ENCODE assay signal across 24 cellular contexts in genomic region chr2:159750873-159751272, GRCh38. TPM values are rescaled to one million over a fixed set of nuclear protein-coding genes. Genes with fewer than 3 reads are reported as not detected.
DNase-seq lines count a peak whose midpoint lies in the region; ATAC-seq and TF ChIP-seq lines count a peak whose summit lies in the region.
"Had no signal": no experiment of that assay in that cellular context is flagged by ENCODE, and none has a peak within 500 bp of the region (broad histone marks: within the 10 kb centered on the region; RNA-seq: fewer than 3 reads in every experiment).

No MANE protein-coding gene starts in this region.

- H3K4me1 Mint-ChIP-seq in T-helper 17 cell = peaks cover 10% of the 10 kb centered on the region
- peaks cover 0 to 33% (median 19%) of the 10 kb centered on the region in 7 donors for H3K4me1 Mint-ChIP-seq in naive thymus-derived CD4-positive, alpha-beta T cell
- H3K4me1 Mint-ChIP-seq in CD8-positive, alpha-beta memory T cell = peaks cover 25 to 35% (median 32%) of the 10 kb centered on the region in 3 donors

- no peak overlapping the region for H3K4me3 Mint-ChIP-seq in T-helper 17 cell
- no peak overlapping the region for H3K4me3 Mint-ChIP-seq in naive thymus-derived CD4-positive, alpha-beta T cell
- no peak overlapping the region for H3K4me3 Mint-ChIP-seq in CD8-positive, alpha-beta memory T cell
- H3K4me3 Mint-ChIP-seq: IgD-negative memory B cell had no signal

- H3K9me3 ChIP-seq in cardiac muscle cell (ENCODE audit: low read depth) = no peaks in the 10 kb centered on the region
- no peaks in the 10 kb centered on the region for H3K9me3 ChIP-seq in right atrium auricular region
- no peaks in the 10 kb centered on the region for H3K9me3 ChIP-seq in T-helper 17 cell (ENCODE audit: control insufficient read depth, low read length, poor library complexity, severe bottlenecking)
- H3K9me3 ChIP-seq in naive thymus-derived CD4-positive, alpha-beta T cell (ENCODE audit: control insufficient read depth in 2 of 3, low read length in 3 of 3) = no peaks in the 10 kb centered on the region
- no peaks in the 10 kb centered on the region for H3K9me3 ChIP-seq in CD8-positive, alpha-beta memory T cell (ENCODE audit: low read length)

- intact Hi-C loops in naive thymus-derived CD4-positive, alpha-beta T cell (cut with micrococcal nuclease) = no loop called here

- peaks cover 4% of the 10 kb centered on the region for H3K36me3 Mint-ChIP-seq in T-helper 17 cell (ENCODE audit: low read depth)
- peaks cover 0 to 44% (median 36%) of the 10 kb centered on the region in 5 donors for H3K36me3 Mint-ChIP-seq in naive thymus-derived CD4-positive, alpha-beta T cell
- H3K36me3 Mint-ChIP-seq in CD8-positive, alpha-beta memory T cell = peaks cover 16 to 58% (median 18%) of the 10 kb centered on the region in 3 donors

- H3K27ac ChIP-seq in cardiac muscle cell (peak overlapping the region; percentile 22), right atrium auricular region (no peak overlapping the region)
- H3K27ac ChIP-seq in naive thymus-derived CD4-positive, alpha-beta T cell (ENCODE audit: low read depth, low read length) = no peak overlapping the region
- no peak overlapping the region for H3K27ac ChIP-seq in CD8-positive, alpha-beta memory T cell (ENCODE audit: low read depth, low read length)
- H3K27ac ChIP-seq: C4-2B, RWPE1 had no signal

- H3K4me3 ChIP-seq in cardiac muscle cell (no peak overlapping the region), right atrium auricular region (no peak overlapping the region)
- no peak overlapping the region for H3K4me3 ChIP-seq in naive thymus-derived CD4-positive, alpha-beta T cell (ENCODE audit: low read length)
- no peak overlapping the region for H3K4me3 ChIP-seq in CD8-positive, alpha-beta memory T cell (ENCODE audit: low read length)

- H3K27me3 ChIP-seq in cardiac muscle cell = no peaks in the 10 kb centered on the region
- H3K27me3 ChIP-seq in right atrium auricular region = no peaks in the 10 kb centered on the region
- H3K27me3 ChIP-seq in naive thymus-derived CD4-positive, alpha-beta T cell (ENCODE audit: control insufficient read depth in 2 of 2, insufficient read depth in 2 of 2, low read length in 2 of 2) = no peaks in the 10 kb centered on the region
- H3K27me3 ChIP-seq in CD8-positive, alpha-beta memory T cell (ENCODE audit: insufficient read depth, low read length, poor library complexity, severe bottlenecking) = no peaks in the 10 kb centered on the region

- POLR2A ChIA-PET in naive thymus-derived CD4-positive, alpha-beta T cell (lab: Charles Lee) = no interaction called here
- POLR2A ChIA-PET in CD8-positive, alpha-beta memory T cell (lab: Charles Lee) = no interaction called here

- H3K27ac Mint-ChIP-seq in T-helper 17 cell = peak overlapping the region; percentile 43
- H3K27ac Mint-ChIP-seq in naive thymus-derived CD4-positive, alpha-beta T cell = peak overlapping the region in 5 of 9 donors; percentile 21 to 74 (median 32)
- H3K27ac Mint-ChIP-seq in CD8-positive, alpha-beta memory T cell = peak overlapping the region in 2 of 8 donors; percentile 9 to 72

- peaks cover 0 to 2% (median 0%) of the 10 kb centered on the region in 11 donors for H3K9me3 Mint-ChIP-seq in naive thymus-derived CD4-positive, alpha-beta T cell
- no peaks in the 10 kb centered on the region for H3K9me3 Mint-ChIP-seq in CD8-positive, alpha-beta memory T cell
- H3K9me3 Mint-ChIP-seq: IgD-negative memory B cell had no signal

- DNase-seq in cardiac muscle cell (ENCODE audit: low read depth in 1 of 2, low spot score in 1 of 2) = no peak
- no peak for DNase-seq in right atrium auricular region (ENCODE audit: low spot score)
- no peak for DNase-seq in T-helper 17 cell
- no peak for DNase-seq in naive thymus-derived CD4-positive, alpha-beta T cell
- DNase-seq in CD8-positive, alpha-beta memory T cell = no peak
- no peak for DNase-seq in activated effector memory CD4-positive, alpha-beta T cell treated with Interleukin-2 at 50 U/mL for 16 hours
- DNase-seq: DMS153, DND-41, NCI-H1092, NCI-H1417 treated with DMSO at 0.1 percent for 48 hours, NCI-H1694 treated with DMSO at 0.1 percent for 48 hours, NCI-H2081, NCI-H2171, NCI-H226, NCI-H510A, NCI-H69, SHP77 had no signal

- H3K4me1 ChIP-seq in cardiac muscle cell (ENCODE audit: low read depth) (peaks cover 4% of the 10 kb centered on the region), right atrium auricular region (peaks cover 0 to 16% of the 10 kb centered on the region in 2 donors)
- no peaks in the 10 kb centered on the region for H3K4me1 ChIP-seq in naive thymus-derived CD4-positive, alpha-beta T cell (ENCODE audit: control insufficient read depth in 2 of 2, insufficient read depth in 2 of 2, low read length in 2 of 2)
- H3K4me1 ChIP-seq in CD8-positive, alpha-beta memory T cell (ENCODE audit: insufficient read depth, low read length) = no peaks in the 10 kb centered on the region

- H3K36me3 ChIP-seq in cardiac muscle cell (peaks cover 72% of the 10 kb centered on the region), right atrium auricular region (peaks cover 58% of the 10 kb centered on the region)
- H3K36me3 ChIP-seq in naive thymus-derived CD4-positive, alpha-beta T cell (ENCODE audit: control insufficient read depth in 2 of 3, insufficient read depth in 3 of 3, low read length in 3 of 3) = peaks cover 4 to 39% (median 14%) of the 10 kb centered on the region in 3 experiments
- H3K36me3 ChIP-seq in CD8-positive, alpha-beta memory T cell (ENCODE audit: insufficient read depth, low read length) = peaks cover 44% of the 10 kb centered on the region

- H3K27me3 Mint-ChIP-seq in T-helper 17 cell = no peaks in the 10 kb centered on the region
- no peaks in the 10 kb centered on the region for H3K27me3 Mint-ChIP-seq in naive thymus-derived CD4-positive, alpha-beta T cell
- H3K27me3 Mint-ChIP-seq in CD8-positive, alpha-beta memory T cell = no peaks in the 10 kb centered on the region
- H3K27me3 Mint-ChIP-seq: IgD-negative memory B cell had no signal

- CTCF ChIA-PET in naive thymus-derived CD4-positive, alpha-beta T cell (lab: Charles Lee) = no interaction called here
- CTCF ChIA-PET in CD8-positive, alpha-beta memory T cell (lab: Charles Lee) = no interaction called here

- ATAC-seq in T-helper 17 cell (no peak), GM18907 (IDR thresholded peaks at IDR 0.05; ENCODE audit: unreplicated experiment) (no peak)
- ATAC-seq in naive thymus-derived CD4-positive, alpha-beta T cell = no peak
- ATAC-seq: HCT116, Panc1 had no signal

- no peak for TF ChIP-seq CTCF in cardiac muscle cell (IDR thresholded peaks at IDR 0.05; ENCODE audit: low read depth, low read length)
- TF ChIP-seq CTCF in right atrium auricular region (IDR thresholded peaks at IDR 0.05) = no peak

RNA-seq across cellular contexts. Expression of gene MARCHF7, which starts 38.6 kb away (rescaled TPM):
- total RNA-seq in cardiac muscle cell = 112 and 155 TPM in 2 replicates
- 118 and 196 TPM in 2 replicates for polyA plus RNA-seq in cardiac muscle cell
- total RNA-seq in right atrium auricular region = 10 to 100 TPM; 70.6 to 79.5 TPM
- 10 to 100 TPM; 62.0 to 69.4 TPM for total RNA-seq in T-helper 17 cell
- total RNA-seq in naive thymus-derived CD4-positive, alpha-beta T cell = 100 to 1,000 TPM in 2 of 5 experiments, 10 to 100 TPM in 3; 64.3 to 120 (median 80.2) TPM
- 100 to 1,000 TPM; 187 to 210 TPM for polyA plus RNA-seq in naive thymus-derived CD4-positive, alpha-beta T cell
- 10 to 100 TPM; 84.7 to 92.3 TPM for total RNA-seq in CD8-positive, alpha-beta memory T cell
- polyA plus RNA-seq in CD8-positive, alpha-beta memory T cell = 157 TPM

RNA-seq across cellular contexts. Expression of gene CD302, which starts 47.1 kb away (rescaled TPM):
- total RNA-seq in cardiac muscle cell = 0.07 and 0.42 TPM in 2 replicates
- 0.65 and 1.3 TPM in 2 replicates for polyA plus RNA-seq in cardiac muscle cell
- total RNA-seq in right atrium auricular region = 10 to 100 TPM; 27.3 to 28.7 TPM
- 1 to 10 TPM; 1.5 to 3.0 TPM for total RNA-seq in T-helper 17 cell
- 10 to 100 TPM in 1 of 5 experiments, 1 to 10 TPM in 3, under 1 TPM in 1; 0.63 to 30.5 (median 1.3) TPM for total RNA-seq in naive thymus-derived CD4-positive, alpha-beta T cell
- under 1 TPM; 0.35 to 0.47 TPM for polyA plus RNA-seq in naive thymus-derived CD4-positive, alpha-beta T cell
- total RNA-seq in CD8-positive, alpha-beta memory T cell = under 1 TPM; 0.70 to 0.75 TPM
- polyA plus RNA-seq in CD8-positive, alpha-beta memory T cell = 0.28 TPM
- total RNA-seq: OCI-LY7 had no signal
